In genomic region chr2:181326605-181327004, GRCh38 we compare ENCODE assay signal across 28 cellular contexts.
"Had no signal": no experiment of that assay in that cellular context is flagged by ENCODE, and none has a peak within 500 bp of the region (broad histone marks: within the 10 kb centered on the region; RNA-seq: fewer than 3 reads in every experiment).

No MANE protein-coding gene starts in this region.

- FAIRE-seq: endometrium, frontal cortex, islet of Langerhans had no signal

- H3K9me3 Mint-ChIP-seq: dendritic cell treated with granulocyte-macrophage colony-stimulating factor and Interleukin-4, amounts not matched to agents 40 ng/mL and 50 ng/mL, for 4 days; natural killer cell had no signal

- H3K4me2 ChIP-seq: smooth muscle cell had no signal

- ATAC-seq: activated naive CD4-positive, alpha-beta T cell treated with anti-CD3 and anti-CD28 coated beads, Interleukin-2, amount 50 U/mL, for 72 hours; left lung; lower lobe of right lung; stimulated activated naive B cell treated with anti-CD40 and anti-IgM and Interleukin-4, amounts not matched to agents 10 μg/mL and 1 μg/mL and 100 μg/mL, for 72 hours; WTC11 had no signal

- H3K27me3 Mint-ChIP-seq: activated CD4-positive, alpha-beta memory T cell treated with anti-CD3 and anti-CD28 coated beads, Interleukin-2, amount 10 ng/mL, durations not matched to agents 7 days and 5 days; activated CD4-positive, alpha-beta T cell treated with anti-CD3 and anti-CD28 coated beads, Interleukin-2, amount 10 ng/mL, durations not matched to agents 7 days and 5 days; activated T-cell treated with anti-CD3 and anti-CD28 coated beads, Interleukin-2, amount 50 U/mL, for 24 hours; central memory CD8-positive, alpha-beta T cell; dendritic cell treated with granulocyte-macrophage colony-stimulating factor and Interleukin-4, amounts not matched to agents 40 ng/mL and 50 ng/mL, for 4 days; stimulated activated naive B cell treated with anti-CD40 and anti-IgM and Interleukin-4, amounts not matched to agents 10 μg/mL and 1 μg/mL and 100 μg/mL, for 72 hours had no signal

- H3K4me3 ChIP-seq: breast epithelium, left lung, lower lobe of right lung, right atrium auricular region, smooth muscle cell, suprapubic skin, vagina had no signal

- H3K27me3 ChIP-seq: breast epithelium, left lung, right atrium auricular region, suprapubic skin, vagina had no signal

- H3K4me3 Mint-ChIP-seq: activated CD4-positive, alpha-beta memory T cell treated with anti-CD3 and anti-CD28 coated beads, Interleukin-2, amount 10 ng/mL, durations not matched to agents 7 days and 5 days; activated CD4-positive, alpha-beta T cell treated with anti-CD3 and anti-CD28 coated beads, Interleukin-2, amount 10 ng/mL, durations not matched to agents 7 days and 5 days; activated T-cell treated with anti-CD3 and anti-CD28 coated beads, Interleukin-2, amount 50 U/mL, for 24 hours; central memory CD8-positive, alpha-beta T cell; dendritic cell treated with granulocyte-macrophage colony-stimulating factor and Interleukin-4, amounts not matched to agents 40 ng/mL and 50 ng/mL, for 4 days; natural killer cell; stimulated activated naive B cell treated with anti-CD40 and anti-IgM and Interleukin-4, amounts not matched to agents 10 μg/mL and 1 μg/mL and 100 μg/mL, for 72 hours; WTC11 had no signal

- H3K4me1 ChIP-seq: breast epithelium, left lung, lower lobe of right lung, right atrium auricular region, suprapubic skin, vagina had no signal

- H3K4me1 Mint-ChIP-seq: activated CD4-positive, alpha-beta T cell treated with anti-CD3 and anti-CD28 coated beads, Interleukin-2, amount 10 ng/mL, durations not matched to agents 7 days and 5 days had no signal

- H3K27ac ChIP-seq: breast epithelium, epithelial cell of prostate, left lung, lower lobe of right lung, right atrium auricular region, suprapubic skin, vagina had no signal

- H3K36me3 ChIP-seq: breast epithelium, left lung, lower lobe of right lung, right atrium auricular region, suprapubic skin, vagina had no signal

- H3K36me3 Mint-ChIP-seq: WTC11 had no signal

- DNase-seq: activated CD4-positive, alpha-beta memory T cell treated with anti-CD3 and anti-CD28 coated beads, Interleukin-2, amount 10 ng/mL, durations not matched to agents 7 days and 5 days; activated CD4-positive, alpha-beta T cell treated with anti-CD3 and anti-CD28 coated beads for 1 hour; activated CD4-positive, alpha-beta T cell treated with anti-CD3 and anti-CD28 coated beads, Interleukin-2, amount 10 ng/mL, durations not matched to agents 7 days and 5 days; activated CD8-positive, alpha-beta memory T cell treated with anti-CD3 and anti-CD28 coated beads, Interleukin-2, amount 50 U/mL, for 48 hours; activated gamma-delta T cell treated with Interleukin-2 at 50 U/mL for 16 hours; activated T-cell treated with anti-CD3 and anti-CD28 coated beads, Interleukin-2, amount 50 U/mL, for 24 hours; effector CD4-positive, alpha-beta T cell; left lung; lower lobe of right lung; mesenchymal stem cell; natural killer cell; stimulated activated CD4-positive, alpha-beta T cell treated with anti-CD3 and anti-CD28 coated beads, Interleukin-15, amount 100 ng/mL, for 24 hours; stimulated activated CD4-positive, alpha-beta T cell treated with anti-CD3 and anti-CD28 coated beads, Interleukin-2, amount 100 ng/mL, for 24 hours; stimulated activated naive B cell treated with anti-CD40 and anti-IgM and Interleukin-4, amounts not matched to agents 10 μg/mL and 1 μg/mL and 100 μg/mL, for 72 hours; trophoblast cell had no signal

- H3K27ac Mint-ChIP-seq: activated CD4-positive, alpha-beta memory T cell treated with anti-CD3 and anti-CD28 coated beads, Interleukin-2, amount 10 ng/mL, durations not matched to agents 7 days and 5 days; activated CD4-positive, alpha-beta T cell treated with anti-CD3 and anti-CD28 coated beads, Interleukin-2, amount 10 ng/mL, durations not matched to agents 7 days and 5 days; activated naive CD4-positive, alpha-beta T cell treated with anti-CD3 and anti-CD28 coated beads, Interleukin-2, amount 50 U/mL, for 72 hours; activated T-cell treated with anti-CD3 and anti-CD28 coated beads, Interleukin-2, amount 50 U/mL, for 24 hours; dendritic cell treated with granulocyte-macrophage colony-stimulating factor and Interleukin-4, amounts not matched to agents 40 ng/mL and 50 ng/mL, for 4 days; natural killer cell; stimulated activated naive B cell treated with anti-CD40 and anti-IgM and Interleukin-4, amounts not matched to agents 10 μg/mL and 1 μg/mL and 100 μg/mL, for 72 hours; WTC11 had no signal

- H3K9me3 ChIP-seq: breast epithelium, lower lobe of right lung, suprapubic skin, vagina had no signal
